Comparison of ENCODE assay signal across 14 cellular contexts in genomic region chr1:110686188-110686587, GRCh38. TPM values are rescaled to one million over a fixed set of nuclear protein-coding genes. Genes with fewer than 3 reads are reported as not detected.
DNase-seq lines count a peak whose midpoint lies in the region; ATAC-seq and TF ChIP-seq lines count a peak whose summit lies in the region.
"Had no signal": no experiment of that assay in that cellular context is flagged by ENCODE, and none has a peak within 500 bp of the region (broad histone marks: within the 10 kb centered on the region; RNA-seq: fewer than 3 reads in every experiment).

No MANE protein-coding gene starts in this region.

- H3K27me3 Mint-ChIP-seq in activated CD4-positive, alpha-beta T cell treated with anti-CD3 and anti-CD28 coated beads, Interleukin-2, amount 10 ng/mL, durations not matched to agents 24 days and 14 days = peaks cover 8% of the 10 kb centered on the region

- no peak for TF ChIP-seq POLR2A in HCT116 (IDR thresholded peaks at IDR 0.05; ENCODE audit: borderline replicate concordance, extremely low read depth, insufficient read depth, insufficient read length)

- peak in 2 of 3 experiments; percentile 20 to 33; a peak in 3 of 6 replicates for TF ChIP-seq CTCF in HCT116 (IDR thresholded peaks at IDR 0.05 in 2 of 3, conservative IDR thresholded peaks at IDR 0.05 in 1 of 3; ENCODE audit: borderline replicate concordance in 1 of 3, insufficient read depth in 1 of 3, low read depth in 2 of 3, low read length in 2 of 3)

- no peak overlapping the region for H3K9ac ChIP-seq in HCT116 (ENCODE audit: low read length)
- H3K9ac ChIP-seq: parathyroid adenoma had no signal

- TF ChIP-seq RAD21 in HCT116 (IDR thresholded peaks at IDR 0.05; ENCODE audit: low read depth) = no peak

- H3K4me2 ChIP-seq in HCT116 (ENCODE audit: low read length) = no peak overlapping the region

- no peaks in the 10 kb centered on the region for H3K9me3 Mint-ChIP-seq in activated CD4-positive, alpha-beta T cell treated with anti-CD3 and anti-CD28 coated beads, Interleukin-2, amount 10 ng/mL, durations not matched to agents 24 days and 14 days
- H3K9me3 Mint-ChIP-seq in stimulated activated effector memory CD8-positive, alpha-beta T cell treated with anti-CD3 and anti-CD28 coated beads, Interleukin-12 subunit alpha, Interleukin-12 subunit beta, amount 100 ng/mL, for 72 hours = no peaks in the 10 kb centered on the region
- H3K9me3 Mint-ChIP-seq: HFFc6; T-helper 1 cell treated with Interleukin-12 subunit alpha and Interleukin-12 subunit beta and Interleukin-4 antibody, amounts not matched to agents 30 μg/mL and 1 μg/mL, for 36 hours had no signal

- H3K36me3 Mint-ChIP-seq in activated CD4-positive, alpha-beta T cell treated with anti-CD3 and anti-CD28 coated beads, Interleukin-2, amount 10 ng/mL, durations not matched to agents 24 days and 14 days (ENCODE audit: low read depth) = peaks cover 2% of the 10 kb centered on the region
- H3K36me3 Mint-ChIP-seq in stimulated activated effector memory CD8-positive, alpha-beta T cell treated with anti-CD3 and anti-CD28 coated beads, Interleukin-12 subunit alpha, Interleukin-12 subunit beta, amount 100 ng/mL, for 72 hours = no peaks in the 10 kb centered on the region

- no peaks in the 10 kb centered on the region for H3K79me2 ChIP-seq in HCT116 (ENCODE audit: insufficient read depth, low read length)
- H3K79me2 ChIP-seq: parathyroid adenoma had no signal

- CTCF ChIA-PET in HCT116 (lab: Charles Lee) = no interaction called here

- RAD21 ChIA-PET in HCT116 (lab: Charles Lee; ENCODE audit: low non-redundant PET in 1 of 2, low total read pairs in 2 of 2, uncharacterized antibody in 2 of 2, unreplicated experiment in 2 of 2) = no interaction called here

- H3K4me3 ChIP-seq in HCT116 (replicated peaks in 1 of 2; ENCODE audit: low read depth in 1 of 2, low read length in 2 of 2) = no peak overlapping the region

- H3K36me3 ChIP-seq in HCT116 (ENCODE audit: control insufficient read depth in 1 of 2, insufficient read depth in 2 of 2, low read length in 2 of 2) = no peaks in the 10 kb centered on the region

- no peak overlapping the region for H2AFZ ChIP-seq in HCT116 (ENCODE audit: low read depth, low read length, poor library complexity, severe bottlenecking)
- H2AFZ ChIP-seq: parathyroid adenoma had no signal

- H3K27ac Mint-ChIP-seq in activated CD4-positive, alpha-beta T cell treated with anti-CD3 and anti-CD28 coated beads, Interleukin-2, amount 10 ng/mL, durations not matched to agents 24 days and 14 days = no peak overlapping the region
- H3K27ac Mint-ChIP-seq in stimulated activated effector memory CD8-positive, alpha-beta T cell treated with anti-CD3 and anti-CD28 coated beads, Interleukin-12 subunit alpha, Interleukin-12 subunit beta, amount 100 ng/mL, for 72 hours = no peak overlapping the region
- H3K27ac Mint-ChIP-seq: HFFc6; T-helper 1 cell treated with Interleukin-12 subunit alpha and Interleukin-12 subunit beta and Interleukin-4 antibody, amounts not matched to agents 30 μg/mL and 1 μg/mL, for 36 hours had no signal

- H3K9me2 ChIP-seq in HCT116 (ENCODE audit: insufficient read depth) = no peaks in the 10 kb centered on the region

- H3K4me1 ChIP-seq in HCT116 (ENCODE audit: control insufficient read depth in 1 of 2, insufficient read depth in 2 of 2, low read length in 2 of 2) = no peaks in the 10 kb centered on the region

- POLR2A ChIA-PET in HCT116 (lab: Charles Lee) = no interaction called here

- peak; percentile 14 for DNase-seq in activated naive CD4-positive, alpha-beta T cell treated with anti-CD3 and anti-CD28 coated beads, Interleukin-2, amount 50 U/mL, for 16 hours
- DNase-seq in activated naive CD4-positive, alpha-beta T cell treated with Interleukin-2 at 50 U/mL for 16 hours = no peak
- DNase-seq in HCT116 (ENCODE audit: low read depth, low spot score) (no peak), NCI-H2081 (lab: John Stamatoyannopoulos, UW) (no peak)
- DNase-seq in activated CD4-positive, alpha-beta T cell treated with anti-CD3 and anti-CD28 coated beads, Interleukin-2, amount 10 ng/mL, durations not matched to agents 24 days and 14 days = peak; percentile 68
- DNase-seq in stimulated activated effector memory CD8-positive, alpha-beta T cell treated with anti-CD3 and anti-CD28 coated beads, Interleukin-12 subunit alpha, Interleukin-12 subunit beta, amount 100 ng/mL, for 72 hours (ENCODE audit: low spot score in 2 of 2) = no peak
- DNase-seq: HFFc6, NCI-H1048, NCI-H2227 treated with DMSO at 0.1 percent for 48 hours had no signal

- H3K27me3 ChIP-seq in HCT116 (ENCODE audit: insufficient read depth, low read length) = peaks cover 74% of the 10 kb centered on the region

- no peaks in the 10 kb centered on the region for H4K20me1 ChIP-seq in HCT116 (ENCODE audit: insufficient read depth)

- no peak overlapping the region for H3K27ac ChIP-seq in HCT116 (ENCODE audit: low read depth, low read length)
- H3K27ac ChIP-seq: parathyroid adenoma had no signal

- no peak overlapping the region for H3K4me3 Mint-ChIP-seq in activated CD4-positive, alpha-beta T cell treated with anti-CD3 and anti-CD28 coated beads, Interleukin-2, amount 10 ng/mL, durations not matched to agents 24 days and 14 days
- no peak overlapping the region for H3K4me3 Mint-ChIP-seq in stimulated activated effector memory CD8-positive, alpha-beta T cell treated with anti-CD3 and anti-CD28 coated beads, Interleukin-12 subunit alpha, Interleukin-12 subunit beta, amount 100 ng/mL, for 72 hours
- H3K4me3 Mint-ChIP-seq: HFFc6; T-helper 1 cell treated with Interleukin-12 subunit alpha and Interleukin-12 subunit beta and Interleukin-4 antibody, amounts not matched to agents 30 μg/mL and 1 μg/mL, for 36 hours had no signal

- ATAC-seq in HCT116 (peak; percentile 69), HG03439 (IDR thresholded peaks at IDR 0.05; ENCODE audit: unreplicated experiment) (no peak), GM21447 (IDR thresholded peaks at IDR 0.05; ENCODE audit: unreplicated experiment) (no peak)
- ATAC-seq in stimulated activated effector memory CD8-positive, alpha-beta T cell treated with anti-CD3 and anti-CD28 coated beads, Interleukin-12 subunit alpha, Interleukin-12 subunit beta, amount 100 ng/mL, for 72 hours = peak; percentile 51

- peaks cover 6% of the 10 kb centered on the region for H3K4me1 Mint-ChIP-seq in activated CD4-positive, alpha-beta T cell treated with anti-CD3 and anti-CD28 coated beads, Interleukin-2, amount 10 ng/mL, durations not matched to agents 24 days and 14 days
- peaks cover 20% of the 10 kb centered on the region for H3K4me1 Mint-ChIP-seq in stimulated activated effector memory CD8-positive, alpha-beta T cell treated with anti-CD3 and anti-CD28 coated beads, Interleukin-12 subunit alpha, Interleukin-12 subunit beta, amount 100 ng/mL, for 72 hours

- BruUV-seq in HCT116 (replicated peaks; lab: Mats Ljungman, UMichigan) = no TSS peak

- no peaks in the 10 kb centered on the region for H3K9me3 ChIP-seq in HCT116 (ENCODE audit: control insufficient read depth in 1 of 2, insufficient read depth in 1 of 2, low read depth in 1 of 2, low read length in 2 of 2)

- intact Hi-C loops in HCT116 (cut with micrococcal nuclease) = loop anchor here (5.0 kb wide), 1 partner anchor 34 kb away; no protein-coding TSS in a partner anchor
- intact Hi-C loops in activated CD4-positive, alpha-beta T cell treated with anti-CD3 and anti-CD28 coated beads, Interleukin-2, amount 10 ng/mL, durations not matched to agents 24 days and 14 days (cut with micrococcal nuclease) = no loop called here

TF ChIP-seq in HCT116, 20 proteins besides CTCF, POLR2A, EP300 and RAD21 (continues in another document):
- TF ChIP-seq CEBPB (IDR thresholded peaks at IDR 0.05; ENCODE audit: low read depth) (no peak), ZBTB33 (IDR thresholded peaks at IDR 0.05; ENCODE audit: extremely low read depth, insufficient replicate concordance, low read length) (no peak), ELF1 (IDR thresholded peaks at IDR 0.05; ENCODE audit: borderline replicate concordance, low read depth) (no peak), MAX (IDR thresholded peaks at IDR 0.05) (no peak)

RNA-seq across cellular contexts. Expression of gene KCNA3, which starts 11.4 kb away (rescaled TPM):
- 0.07 TPM for total RNA-seq in HCT116 (2021; ENCODE audit: unreplicated experiment)
- polyA plus RNA-seq in HCT116 (2012) = not detected in 2 replicates
- 26.9 and 29.5 TPM in 2 replicates for total RNA-seq in activated CD4-positive, alpha-beta T cell treated with anti-CD3 and anti-CD28 coated beads, Interleukin-2, amount 10 ng/mL, durations not matched to agents 24 days and 14 days
- total RNA-seq: dermis microvascular lymphatic vessel endothelial cell, HFFc6 had no signal

Comparison
In these comparisons a context has a peak if more than half of its experiments do, and no peak if none do; other contexts are left out.
1. DNase-seq: peak in activated naive CD4-positive, alpha-beta T cell treated with anti-CD3 and anti-CD28 coated beads, Interleukin-2, amount 50 U/mL, for 16 hours (single experiment) and activated CD4-positive, alpha-beta T cell treated with anti-CD3 and anti-CD28 coated beads, Interleukin-2, amount 10 ng/mL, durations not matched to agents 24 days and 14 days (single experiment); none in activated naive CD4-positive, alpha-beta T cell treated with Interleukin-2 at 50 U/mL for 16 hours (single experiment), HCT116 (single experiment), stimulated activated effector memory CD8-positive, alpha-beta T cell treated with anti-CD3 and anti-CD28 coated beads, Interleukin-12 subunit alpha, Interleukin-12 subunit beta, amount 100 ng/mL, for 72 hours (0 of 2) and NCI-H2081 (0 of 2).
2. ATAC-seq: peak in HCT116 (single experiment) and stimulated activated effector memory CD8-positive, alpha-beta T cell treated with anti-CD3 and anti-CD28 coated beads, Interleukin-12 subunit alpha, Interleukin-12 subunit beta, amount 100 ng/mL, for 72 hours (single experiment); none in HG03439 (single experiment) and GM21447 (single experiment).
3. RNA of gene KCNA3, which starts 11.4 kb away (total RNA-seq): 26.9 to 29.5 TPM in activated CD4-positive, alpha-beta T cell treated with anti-CD3 and anti-CD28 coated beads, Interleukin-2, amount 10 ng/mL, durations not matched to agents 24 days and 14 days; 0.07 TPM in HCT116 (single experiment); every median in the first group is over 10 times any median in the second.